In the genomic region with DNA sequence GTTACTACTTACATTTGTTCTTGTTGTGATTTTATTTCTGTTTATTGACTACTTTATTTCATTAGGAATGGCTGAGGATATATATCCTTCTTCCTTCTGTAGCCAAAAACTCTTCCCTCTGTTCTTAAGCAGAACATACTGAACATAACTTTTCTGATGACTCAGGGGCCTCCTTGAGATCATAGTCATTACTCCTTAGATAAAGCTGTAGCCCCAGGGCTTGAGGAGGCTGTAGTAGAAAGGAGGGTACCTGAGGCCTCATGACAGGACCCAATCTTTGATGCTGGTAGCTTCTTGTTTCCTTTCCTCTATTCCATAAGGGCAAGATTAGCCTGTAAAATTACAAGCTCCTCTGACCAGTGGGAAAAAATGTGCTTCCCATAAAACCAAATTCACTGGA, we compare ENCODE assay signal across 23 cellular contexts. TPM values are rescaled to one million over a fixed set of nuclear protein-coding genes. Genes with fewer than 3 reads are reported as not detected.
A peak's percentile ranks its signal among the peaks of the same experiment; 100 is the strongest.
DNase-seq lines count a peak whose midpoint lies in the region; ATAC-seq and TF ChIP-seq lines count a peak whose summit lies in the region.
"Had no signal": no experiment of that assay in that cellular context is flagged by ENCODE, and none has a peak within 500 bp of the region (broad histone marks: within the 10 kb centered on the region; RNA-seq: fewer than 3 reads in every experiment).

No MANE protein-coding gene starts in this region.

- H3K9me3 Mint-ChIP-seq in Caco-2 (ENCODE audit: unreplicated experiment) (peaks cover 38% of the 10 kb centered on the region), glutamatergic neuron (ENCODE audit: unreplicated experiment) (peaks cover 6% of the 10 kb centered on the region)
- peaks cover 13% of the 10 kb centered on the region for H3K9me3 Mint-ChIP-seq in stimulated activated effector memory CD8-positive, alpha-beta T cell treated with anti-CD3 and anti-CD28 coated beads, Interleukin-12 subunit alpha, Interleukin-12 subunit beta, amount 100 ng/mL, for 72 hours

- H3K4me1 Mint-ChIP-seq in Caco-2 (ENCODE audit: low read depth, unreplicated experiment) (no peaks in the 10 kb centered on the region), glutamatergic neuron (ENCODE audit: low read depth, unreplicated experiment) (no peaks in the 10 kb centered on the region)
- no peaks in the 10 kb centered on the region for H3K4me1 Mint-ChIP-seq in stimulated activated effector memory CD8-positive, alpha-beta T cell treated with anti-CD3 and anti-CD28 coated beads, Interleukin-12 subunit alpha, Interleukin-12 subunit beta, amount 100 ng/mL, for 72 hours
- H3K4me1 Mint-ChIP-seq: CD14-positive monocyte; CD8-positive, alpha-beta memory T cell; GM23338 had no signal

- TF ChIP-seq EP300 in tibial nerve (IDR thresholded peaks at IDR 0.05) = no peak

- CTCF ChIA-PET in Caco-2 (lab: Charles Lee) = no interaction called here

- TF ChIP-seq CTCF in Caco-2 (IDR thresholded peaks at IDR 0.05; ENCODE audit: insufficient read depth in 1 of 2, low read depth in 1 of 2, low read length in 1 of 2, severe bottlenecking in 1 of 2, unreplicated experiment in 1 of 2) (no peak), foreskin keratinocyte (conservative IDR thresholded peaks at IDR 0.05) (no peak), tibial nerve (IDR thresholded peaks at IDR 0.05) (no peak), glutamatergic neuron (IDR thresholded peaks at IDR 0.05; ENCODE audit: partially characterized antibody, unreplicated experiment) (no peak)

- no peak overlapping the region for H3K27ac ChIP-seq in foreskin keratinocyte
- no peak overlapping the region for H3K27ac ChIP-seq in tibial nerve
- H3K27ac ChIP-seq: A549; BLaER1 treated with 17β-estradiol and CSF1 and Interleukin-3, amounts not matched to agents 10 nM and 100 nM had no signal

- POLR2A ChIA-PET in Caco-2 (lab: Charles Lee) = no interaction called here

- H3K27ac Mint-ChIP-seq in Caco-2 (ENCODE audit: unreplicated experiment) (peak overlapping the region; percentile 47), glutamatergic neuron (ENCODE audit: unreplicated experiment) (no peak overlapping the region)
- peak overlapping the region; percentile 70 for H3K27ac Mint-ChIP-seq in stimulated activated effector memory CD8-positive, alpha-beta T cell treated with anti-CD3 and anti-CD28 coated beads, Interleukin-12 subunit alpha, Interleukin-12 subunit beta, amount 100 ng/mL, for 72 hours
- H3K27ac Mint-ChIP-seq: CD14-positive monocyte; CD4-positive, alpha-beta T cell; CD8-positive, alpha-beta memory T cell; GM23338 had no signal

- H3K27me3 Mint-ChIP-seq in Caco-2 (ENCODE audit: insufficient read depth, unreplicated experiment) (no peaks in the 10 kb centered on the region), glutamatergic neuron (ENCODE audit: unreplicated experiment) (peaks cover 2% of the 10 kb centered on the region)
- H3K27me3 Mint-ChIP-seq: CD4-positive, alpha-beta T cell had no signal

- DNase-seq in Caco-2 (no peak), NCI-H226 (peak; percentile 12), foreskin keratinocyte (peak in 1 of 2 donors; percentile 73), tibial nerve (ENCODE audit: low spot score in 2 of 2) (no peak), glutamatergic neuron (no peak), SW 1271 (lab: John Stamatoyannopoulos, UW) (no peak)
- DNase-seq in stimulated activated effector memory CD8-positive, alpha-beta T cell treated with anti-CD3 and anti-CD28 coated beads, Interleukin-12 subunit alpha, Interleukin-12 subunit beta, amount 100 ng/mL, for 72 hours (ENCODE audit: low spot score in 2 of 2) = no peak
- DNase-seq: 8988T; ACHN; AML-193; BE2C; Calu3; CD4-positive, alpha-beta T cell; CD8-positive, alpha-beta memory T cell; DMS53; DMS79 treated with DMSO at 0.1 percent for 48 hours; GF-D8; H9 had no signal

- no peak for TF ChIP-seq POLR2A in tibial nerve (IDR thresholded peaks at IDR 0.05)

- H3K4me3 ChIP-seq in Caco-2 (ENCODE audit: low read depth, low read length) (no peak overlapping the region), tibial nerve (no peak overlapping the region)
- H3K4me3 ChIP-seq: A549; BLaER1 treated with 17β-estradiol and CSF1 and Interleukin-3, amounts not matched to agents 10 nM and 100 nM; GM23338 had no signal

- H3K4me3 Mint-ChIP-seq in Caco-2 (ENCODE audit: unreplicated experiment) (no peak overlapping the region), glutamatergic neuron (ENCODE audit: unreplicated experiment) (no peak overlapping the region)
- no peak overlapping the region for H3K4me3 Mint-ChIP-seq in stimulated activated effector memory CD8-positive, alpha-beta T cell treated with anti-CD3 and anti-CD28 coated beads, Interleukin-12 subunit alpha, Interleukin-12 subunit beta, amount 100 ng/mL, for 72 hours
- H3K4me3 Mint-ChIP-seq: CD14-positive monocyte; CD4-positive, alpha-beta T cell; CD8-positive, alpha-beta memory T cell; GM23338; H9 had no signal

- H3K36me3 ChIP-seq in Caco-2 (ENCODE audit: control insufficient read depth, insufficient read depth, low read length) (no peaks in the 10 kb centered on the region), tibial nerve (no peaks in the 10 kb centered on the region)
- H3K36me3 ChIP-seq: BE2C; BLaER1 treated with 17β-estradiol and CSF1 and Interleukin-3, amounts not matched to agents 10 nM and 100 nM had no signal

- H3K4me1 ChIP-seq in Caco-2 (no peaks in the 10 kb centered on the region; the same call in 1 of the 2 replicates), foreskin keratinocyte (no peaks in the 10 kb centered on the region), tibial nerve (no peaks in the 10 kb centered on the region)
- H3K4me1 ChIP-seq: A549 had no signal

- peak; percentile 89 for ATAC-seq in foreskin keratinocyte
- ATAC-seq in stimulated activated effector memory CD8-positive, alpha-beta T cell treated with anti-CD3 and anti-CD28 coated beads, Interleukin-12 subunit alpha, Interleukin-12 subunit beta, amount 100 ng/mL, for 72 hours = no peak
- ATAC-seq: A549, GM23338, HCT116 had no signal

- no peaks in the 10 kb centered on the region for H3K36me3 Mint-ChIP-seq in Caco-2 (ENCODE audit: insufficient read depth, unreplicated experiment)
- peaks cover 6% of the 10 kb centered on the region for H3K36me3 Mint-ChIP-seq in stimulated activated effector memory CD8-positive, alpha-beta T cell treated with anti-CD3 and anti-CD28 coated beads, Interleukin-12 subunit alpha, Interleukin-12 subunit beta, amount 100 ng/mL, for 72 hours
- peaks cover 18% of the 10 kb centered on the region for H3K36me3 Mint-ChIP-seq in glutamatergic neuron (ENCODE audit: unreplicated experiment)
- H3K36me3 Mint-ChIP-seq: CD14-positive monocyte; CD8-positive, alpha-beta memory T cell had no signal

- H3K27me3 ChIP-seq in Caco-2 (replicated peaks; ENCODE audit: control insufficient read depth, insufficient read depth, low read length) (no peaks in the 10 kb centered on the region), foreskin keratinocyte (no peaks in the 10 kb centered on the region), tibial nerve (no peaks in the 10 kb centered on the region)
- H3K27me3 ChIP-seq: BE2C; BLaER1 treated with 17β-estradiol and CSF1 and Interleukin-3, amounts not matched to agents 10 nM and 100 nM had no signal

- BruUV-seq in Caco-2 (replicated peaks; lab: Mats Ljungman, UMichigan) = no TSS peak

- peaks cover 9% of the 10 kb centered on the region for H3K9me3 ChIP-seq in Caco-2
- peaks cover 0 to 56% (median 0%) of the 10 kb centered on the region in 4 donors for H3K9me3 ChIP-seq in tibial nerve
- H3K9me3 ChIP-seq: BE2C had no signal

- intact Hi-C loops in Caco-2 (cut with micrococcal nuclease; ENCODE audit: unreplicated experiment) = no loop called here

RNA-seq across cellular contexts. Expression of gene FGFR2, which starts 41.2 kb away (rescaled TPM):
- total RNA-seq in Caco-2 (2022) = 266 and 286 TPM in 2 replicates
- total RNA-seq in foreskin keratinocyte = 30.3 and 35.8 TPM in 2 replicates
- 11.1 and 14.3 TPM in 2 replicates for polyA plus RNA-seq in foreskin keratinocyte
- total RNA-seq in tibial nerve = 10 to 100 TPM in 1 of 4 donors, 1 to 10 TPM in 3; 8.4 to 16.5 (median 9.2) TPM
- total RNA-seq in glutamatergic neuron (ENCODE audit: unreplicated experiment) = 7.4 TPM
- polyA plus RNA-seq: CD14-positive monocyte had no signal
